Comparison of ENCODE assay signal across 1 cellular context in genomic region chr2:27379840-27380625, GRCh38.
TF ChIP-seq lines count a peak whose summit lies in the region.

No MANE protein-coding gene starts in this region.

TF ChIP-seq in H1, 55 proteins besides CTCF, POLR2A, EP300 and RAD21:
- TF ChIP-seq CHD2 (IDR thresholded peaks at IDR 0.05; ENCODE audit: low read length) (no peak), CBX5 (IDR thresholded peaks at IDR 0.05; ENCODE audit: low read depth, low read length) (no peak), FOSL1 (IDR thresholded peaks at IDR 0.05; ENCODE audit: insufficient read depth, low read depth, low read length) (no peak), SIN3A (conservative IDR thresholded peaks at IDR 0.05 in 1 of 2, IDR thresholded peaks at IDR 0.05 in 1 of 2; ENCODE audit: low read depth in 1 of 2, low read length in 2 of 2) (0 out of 4 replicates have a peak, but pooled peaks of 1 of the 2 experiments have one; percentile 53), EGR1 (IDR thresholded peaks at IDR 0.05; ENCODE audit: borderline replicate concordance, low read depth, low read length) (no peak), TAF1 (IDR thresholded peaks at IDR 0.05; ENCODE audit: low read depth, low read length) (no peak), POLR2AphosphoS5 (IDR thresholded peaks at IDR 0.05; ENCODE audit: low read depth, low read length) (peak; percentile 47; the same call in 1 of the 2 replicates), RXRA (IDR thresholded peaks at IDR 0.05; ENCODE audit: insufficient read depth, low read depth, low read length) (no peak), PHF8 (conservative IDR thresholded peaks at IDR 0.05; ENCODE audit: low read depth, low read length) (peak; percentile 80), SP1 (IDR thresholded peaks at IDR 0.05; ENCODE audit: low read depth, low read length) (no peak), RBBP5 (IDR thresholded peaks at IDR 0.05; ENCODE audit: borderline replicate concordance, low read depth, low read length) (peak; percentile 5; the same call in 1 of the 2 replicates), SAP30 (IDR thresholded peaks at IDR 0.05; ENCODE audit: insufficient read depth, insufficient replicate concordance, low read length) (peak; percentile 16)
